4 cellular contexts compared by ENCODE assay signal in genomic region chr3:34519008-34519407, GRCh38.
DNase-seq lines count a peak whose midpoint lies in the region; ATAC-seq, FAIRE-seq and TF ChIP-seq lines count a peak whose summit lies in the region.
"Not testable (repeated sequence)": the region's sequence is repeated elsewhere in the genome, so short reads cannot be mapped to it uniquely, and the experiment has no call there.

No MANE protein-coding gene starts in this region.

- H3K36me3 ChIP-seq in IMR-90 (ENCODE audit: control insufficient read depth, insufficient read depth, low read length); K562 (ENCODE audit: control insufficient read depth, insufficient read depth, low read length); endodermal cell (ENCODE audit: control insufficient read depth, insufficient read depth, low read length): not testable (repeated sequence)

- dilution Hi-C loops in IMR-90 (cut with HindIII; ENCODE audit: low sequenced_read_pairs, unreplicated experiment): not testable (repeated sequence)

- WGBS in A549 (ENCODE audit: missing lambda C conversion rate): 7% methylated on average over 2 of the region's 2 CpGs
- WGBS in IMR-90 (ENCODE audit: extremely low coverage in 2 of 2, insufficient read length in 1 of 2), 2 experiments: no CpG with 5 or more reads among the region's 2 CpGs
- 0% methylated on average over 2 of the region's 2 CpGs for WGBS in K562 (ENCODE audit: insufficient coverage, low coverage, missing lambda C conversion rate)
- WGBS in endodermal cell (ENCODE audit: insufficient coverage in 1 of 2, insufficient read length in 1 of 2), 2 experiments: 96% methylated on average over 2 of the region's 2 CpGs; no CpG with 5 or more reads in 1 of the 2 experiments

- not testable (repeated sequence) for H3K18ac ChIP-seq in IMR-90 (ENCODE audit: low read depth, low read length)

- not testable (repeated sequence) for H2AK9ac ChIP-seq in IMR-90 (replicated peaks; ENCODE audit: low read depth, low read length, poor library complexity)

- not testable (repeated sequence) for ATAC-seq in A549; IMR-90 (ENCODE audit: low read depth); K562

- not testable (repeated sequence) for H3K4me1 ChIP-seq in A549; IMR-90 (ENCODE audit: control insufficient read depth, insufficient read depth, low read length); K562 (replicated peaks in 1 of 2; ENCODE audit: control insufficient read depth in 2 of 2, insufficient read depth in 2 of 2, low read length in 2 of 2); endodermal cell (ENCODE audit: control insufficient read depth, insufficient read depth, low read length)

- H3K4me2 ChIP-seq in A549; IMR-90 (ENCODE audit: low read depth, low read length); K562 (ENCODE audit: insufficient read depth, low read length): not testable (repeated sequence)

- peaks cover 30% of the 10 kb centered on the region for H3K9me3 Mint-ChIP-seq in endodermal cell

- not testable (repeated sequence) for H4K5ac ChIP-seq in IMR-90 (ENCODE audit: low read depth, low read length)

- TF ChIP-seq POLR2A in A549 (IDR thresholded peaks at IDR 0.05; ENCODE audit: low read length); IMR-90 (IDR thresholded peaks at IDR 0.05; ENCODE audit: low read depth, low read length); K562 (conservative IDR thresholded peaks at IDR 0.05): not testable (repeated sequence)

- H3K14ac ChIP-seq in IMR-90 (replicated peaks; ENCODE audit: low read depth, low read length): not testable (repeated sequence)

- not testable (repeated sequence) for H2BK120ac ChIP-seq in IMR-90 (ENCODE audit: low read depth, low read length)

- not testable (repeated sequence) for H3K23ac ChIP-seq in IMR-90 (ENCODE audit: low read depth, low read length)

- not testable (repeated sequence) for H4K20me1 ChIP-seq in IMR-90 (ENCODE audit: insufficient read depth, low read length); K562 (replicated peaks; ENCODE audit: control insufficient read depth, insufficient read depth, low read length)

- H3K56ac ChIP-seq in IMR-90 (ENCODE audit: extremely low read depth, insufficient read depth, low read length): not testable (repeated sequence)

- H3K79me1 ChIP-seq in IMR-90 (ENCODE audit: low read depth in 1 of 2, low read length in 2 of 2): not testable (repeated sequence)

- H2BK20ac ChIP-seq in IMR-90 (ENCODE audit: low read depth, low read length): not testable (repeated sequence)

- CTCF ChIA-PET in A549 (lab: Yijun Ruan, JAX); IMR-90 (lab: Yijun Ruan, JAX); K562 (lab: Yijun Ruan, JAX; ENCODE audit: low intra/inter-chr PET ratio): not testable (repeated sequence)

- not testable (repeated sequence) for H4K91ac ChIP-seq in IMR-90 (ENCODE audit: insufficient read depth, low read depth, low read length)

- not testable (repeated sequence) for DNase-seq in A549 (ENCODE audit: low read depth in 1 of 2, low spot score in 1 of 2); IMR-90; K562 (ENCODE audit: extremely low read depth in 1 of 4, low spot score in 3 of 4); endodermal cell

- not testable (repeated sequence) for H2BK5ac ChIP-seq in IMR-90 (ENCODE audit: low read depth, low read length, poor library complexity, severe bottlenecking)

- not testable (repeated sequence) for H3K9me1 ChIP-seq in IMR-90 (ENCODE audit: insufficient read depth, low read length); K562 (ENCODE audit: control insufficient read depth, insufficient read depth, low read length)

- not testable (repeated sequence) for TF ChIP-seq CTCF in A549 (IDR thresholded peaks at IDR 0.05); IMR-90 (conservative IDR thresholded peaks at IDR 0.05; ENCODE audit: low read depth, low read length); K562 (IDR thresholded peaks at IDR 0.05 in 2 of 3, conservative IDR thresholded peaks at IDR 0.05 in 1 of 3; ENCODE audit: insufficient read depth in 2 of 3, low read depth in 1 of 3, low read length in 3 of 3); endodermal cell (conservative IDR thresholded peaks at IDR 0.05)

- in situ Hi-C loops in IMR-90 (cut with MboI; ENCODE audit: low sequenced_read_pairs); K562 (cut with MboI): not testable (repeated sequence)

- not testable (repeated sequence) for H3K9ac ChIP-seq in IMR-90 (ENCODE audit: low read depth, low read length); K562 (ENCODE audit: insufficient read depth in 1 of 2, low read depth in 2 of 2, low read length in 2 of 2); endodermal cell (ENCODE audit: extremely low read depth, low read length, poor library complexity, severe bottlenecking)

- H3K27me3 Mint-ChIP-seq in endodermal cell (ENCODE audit: insufficient read depth): not testable (repeated sequence)

- not testable (repeated sequence) for H3K4me3 ChIP-seq in A549; IMR-90 (ENCODE audit: insufficient read depth, low read depth, low read length); K562
- H3K4me3 ChIP-seq in endodermal cell (ENCODE audit: low read length): peak overlapping the region; percentile 45

- H3K27ac Mint-ChIP-seq in endodermal cell: not testable (repeated sequence)

- peaks cover 29% of the 10 kb centered on the region for H3K4me1 Mint-ChIP-seq in endodermal cell

- not testable (repeated sequence) for H3K79me2 ChIP-seq in K562 (ENCODE audit: control insufficient read depth, insufficient read depth, low read length)

- H2BK15ac ChIP-seq in IMR-90 (ENCODE audit: low read depth, low read length): not testable (repeated sequence)

- H3K4ac ChIP-seq in IMR-90 (ENCODE audit: low read depth, low read length): not testable (repeated sequence)

- H3K36me3 Mint-ChIP-seq in endodermal cell (ENCODE audit: low read depth): peaks cover 11% of the 10 kb centered on the region

- not testable (repeated sequence) for BruUV-seq in IMR-90 (replicated peaks; lab: Mats Ljungman, UMichigan); K562 (replicated peaks; lab: Mats Ljungman, UMichigan)

- POLR2A ChIA-PET in A549 (lab: Yijun Ruan, JAX); IMR-90 (lab: Charles Lee; ENCODE audit: unreplicated experiment); K562 (lab: Yijun Ruan, JAX): not testable (repeated sequence)

- H3K9me3 ChIP-seq in A549; IMR-90 (ENCODE audit: control insufficient read depth, insufficient read depth, low read length); K562 (replicated peaks; ENCODE audit: control insufficient read depth, insufficient read depth, low read depth, low read length): not testable (repeated sequence)
- peaks cover 20% of the 10 kb centered on the region for H3K9me3 ChIP-seq in endodermal cell (ENCODE audit: control insufficient read depth, low read length)

- TF ChIP-seq EP300 in A549 (IDR thresholded peaks at IDR 0.05); K562 (IDR thresholded peaks at IDR 0.05; ENCODE audit: low read length): not testable (repeated sequence)

- not testable (repeated sequence) for H2AK5ac ChIP-seq in IMR-90 (ENCODE audit: low read depth, low read length)

- not testable (repeated sequence) for H2AFZ ChIP-seq in IMR-90 (replicated peaks; ENCODE audit: low read length, poor library complexity); K562 (ENCODE audit: low read depth, low read length)

- not testable (repeated sequence) for H3K4me3 Mint-ChIP-seq in endodermal cell

- FAIRE-seq in A549 (lab: Jason Lieb, UNC); K562 (lab: Jason Lieb, UNC): not testable (repeated sequence)

- H3K27me3 ChIP-seq in IMR-90 (ENCODE audit: control insufficient read depth, insufficient read depth, low read length); K562 (ENCODE audit: control insufficient read depth in 2 of 2, insufficient read depth in 2 of 2, low read length in 2 of 2); endodermal cell (ENCODE audit: control insufficient read depth, insufficient read depth, low read length, poor library complexity, severe bottlenecking): not testable (repeated sequence)

- intact Hi-C loops in IMR-90 (cut with micrococcal nuclease); K562 (cut with micrococcal nuclease): not testable (repeated sequence)

- H4K8ac ChIP-seq in IMR-90 (ENCODE audit: low read depth in 2 of 2, low read length in 2 of 2): not testable (repeated sequence)

- TF ChIP-seq RAD21 in A549 (conservative IDR thresholded peaks at IDR 0.05 in 1 of 2, IDR thresholded peaks at IDR 0.05 in 1 of 2); IMR-90 (IDR thresholded peaks at IDR 0.05; ENCODE audit: low read length); K562 (CRISPR knock-in tag; conservative IDR thresholded peaks at IDR 0.05 in 1 of 2, IDR thresholded peaks at IDR 0.05 in 1 of 2): not testable (repeated sequence)

- not testable (repeated sequence) for H3K27ac ChIP-seq in A549; IMR-90 (ENCODE audit: insufficient read depth, low read length); K562 (ENCODE audit: extremely low read depth, low read depth, low read length); endodermal cell (ENCODE audit: low read depth, low read length)

TF ChIP-seq in A549, 52 proteins besides CTCF, POLR2A, EP300 and RAD21:
- TF ChIP-seq MAFK (IDR thresholded peaks at IDR 0.05; ENCODE audit: partially characterized antibody): peak; percentile 69

TF ChIP-seq in IMR-90, 13 proteins besides CTCF, POLR2A, EP300 and RAD21:
- TF ChIP-seq MAFK (IDR thresholded peaks at IDR 0.05; ENCODE audit: low read depth, low read length): 0 out of 2 replicates have a peak, but pooled peaks have one; percentile 11
TF ChIP-seq in IMR-90: peak in this region for 1; not testable (repeated sequence) for 12.

TF ChIP-seq in K562, 482 proteins besides CTCF, POLR2A, EP300 and RAD21:
- peak; percentile 57 for TF ChIP-seq ZNF316 (IDR thresholded peaks at IDR 0.05)
- TF ChIP-seq NFYB (IDR thresholded peaks at IDR 0.05; ENCODE audit: extremely low read depth, insufficient read length): peak; percentile 39
TF ChIP-seq in K562: peak in this region for 2; not testable (repeated sequence) for 480.
